19 cellular contexts compared by ENCODE assay signal in the genomic region with DNA sequence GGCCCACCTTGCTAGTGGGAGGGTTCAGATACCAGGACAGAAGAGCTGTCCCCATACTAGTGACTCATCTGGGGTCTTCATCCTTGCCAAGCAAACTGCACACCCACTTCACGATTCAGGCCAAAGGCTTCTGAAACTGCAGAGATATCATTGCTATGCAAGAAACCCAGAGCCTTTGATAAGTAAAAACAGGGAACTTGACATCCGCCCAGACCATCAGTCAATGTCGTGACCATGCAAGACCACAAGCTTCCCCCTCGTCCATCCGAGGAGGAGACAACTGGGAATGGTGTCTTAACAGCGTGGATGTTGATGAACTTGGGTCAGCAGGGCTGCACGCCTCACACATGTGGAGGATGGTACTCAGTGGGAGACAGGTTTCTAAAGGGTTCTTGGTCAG. TPM values are rescaled to one million over a fixed set of nuclear protein-coding genes. Genes with fewer than 3 reads are reported as not detected.
A peak's percentile ranks its signal among the peaks of the same experiment; 100 is the strongest.
DNase-seq lines count a peak whose midpoint lies in the region; ATAC-seq and TF ChIP-seq lines count a peak whose summit lies in the region.
"Had no signal": no experiment of that assay in that cellular context is flagged by ENCODE, and none has a peak within 500 bp of the region (broad histone marks: within the 10 kb centered on the region; RNA-seq: fewer than 3 reads in every experiment).

No MANE protein-coding gene starts in this region.

- DNase-seq in Panc1 (ENCODE audit: low read depth, low spot score) (no peak), erythroblast (lab: John Stamatoyannopoulos, UW) (peak; percentile 80 to 82), sciatic nerve (ENCODE audit: low spot score) (no peak), NCI-H446 treated with DMSO at 0.1 percent for 48 hours (lab: John Stamatoyannopoulos, UW) (no peak), type B pancreatic cell (ENCODE audit: extremely low spot score, unreplicated experiment) (no peak)
- no peak for DNase-seq in activated T-cell treated with anti-CD3 and anti-CD28 coated beads, Interleukin-2, amount 50 U/mL, for 72 hours
- DNase-seq in activated CD8-positive, alpha-beta memory T cell treated with anti-CD3 and anti-CD28 coated beads, Interleukin-2, amount 10 ng/mL, durations not matched to agents 7 days and 5 days, result no peak
- DNase-seq: activated CD4-positive, alpha-beta T cell treated with anti-CD3 and anti-CD28 coated beads, Interleukin-2, amount 10 ng/mL, durations not matched to agents 24 days and 14 days; effector memory CD4-positive, alpha-beta T cell; esophagus squamous epithelium; MG63; NCI-H2171 treated with DMSO at 0.1 percent for 48 hours; NCI-H69; SHP77 had no signal

- peaks cover 3% of the 10 kb centered on the region for H3K36me3 ChIP-seq in Panc1 (ENCODE audit: control insufficient read depth, insufficient read depth, low read length)
- H3K36me3 ChIP-seq: right atrium auricular region had no signal

- H3K4me1 ChIP-seq in Panc1 (ENCODE audit: control insufficient read depth, insufficient read depth, low read length), result peaks cover 10% of the 10 kb centered on the region
- H3K4me1 ChIP-seq: esophagus squamous epithelium, right atrium auricular region had no signal

- no peaks in the 10 kb centered on the region for H3K27me3 Mint-ChIP-seq in activated T-cell treated with anti-CD3 and anti-CD28 coated beads, Interleukin-2, amount 50 U/mL, for 72 hours (ENCODE audit: low read depth)
- no peaks in the 10 kb centered on the region for H3K27me3 Mint-ChIP-seq in activated CD8-positive, alpha-beta memory T cell treated with anti-CD3 and anti-CD28 coated beads, Interleukin-2, amount 10 ng/mL, durations not matched to agents 7 days and 5 days
- no peaks in the 10 kb centered on the region for H3K27me3 Mint-ChIP-seq in type B pancreatic cell
- H3K27me3 Mint-ChIP-seq: activated CD4-positive, alpha-beta T cell treated with anti-CD3 and anti-CD28 coated beads, Interleukin-2, amount 10 ng/mL, durations not matched to agents 24 days and 14 days; memory B cell had no signal

- H3K27me3 ChIP-seq in Panc1 (ENCODE audit: control insufficient read depth, insufficient read depth, low read length), result no peaks in the 10 kb centered on the region
- H3K27me3 ChIP-seq: esophagus squamous epithelium, MG63, right atrium auricular region had no signal

- no peak overlapping the region for H3K4me3 Mint-ChIP-seq in activated T-cell treated with anti-CD3 and anti-CD28 coated beads, Interleukin-2, amount 50 U/mL, for 72 hours
- H3K4me3 Mint-ChIP-seq in activated CD8-positive, alpha-beta memory T cell treated with anti-CD3 and anti-CD28 coated beads, Interleukin-2, amount 10 ng/mL, durations not matched to agents 7 days and 5 days, result no peak overlapping the region
- H3K4me3 Mint-ChIP-seq in type B pancreatic cell, result no peak overlapping the region
- H3K4me3 Mint-ChIP-seq: activated CD4-positive, alpha-beta T cell treated with anti-CD3 and anti-CD28 coated beads, Interleukin-2, amount 10 ng/mL, durations not matched to agents 24 days and 14 days; activated T-helper 1 cell treated with anti-CD3 and anti-CD28 coated beads, Interleukin-12 subunit alpha, Interleukin-12 subunit beta, Interleukin-2, Interleukin-4 antibody, amounts not matched to agents 30 ng/mL and 10 ng/mL and 1 ng/mL, durations not matched to agents 14 hours and 24 hours and 36 hours; memory B cell had no signal

- peaks cover 2 to 8% of the 10 kb centered on the region in 2 donors for H3K36me3 Mint-ChIP-seq in activated T-cell treated with anti-CD3 and anti-CD28 coated beads, Interleukin-2, amount 50 U/mL, for 72 hours (ENCODE audit: insufficient read depth in 2 of 2)
- H3K36me3 Mint-ChIP-seq in activated CD8-positive, alpha-beta memory T cell treated with anti-CD3 and anti-CD28 coated beads, Interleukin-2, amount 10 ng/mL, durations not matched to agents 7 days and 5 days, result peaks cover 6% of the 10 kb centered on the region
- peaks cover 11% of the 10 kb centered on the region for H3K36me3 Mint-ChIP-seq in type B pancreatic cell

- no TSS peak for BruUV-seq in Panc1 (replicated peaks; lab: Mats Ljungman, UMichigan)

- CTCF ChIA-PET in Panc1 (lab: Charles Lee), result no interaction called here
- CTCF ChIA-PET in activated CD8-positive, alpha-beta memory T cell treated with anti-CD3 and anti-CD28 coated beads, Interleukin-2, amount 10 ng/mL, durations not matched to agents 7 days and 5 days (lab: Charles Lee), result no interaction called here

- no peaks in the 10 kb centered on the region for H3K9me3 Mint-ChIP-seq in activated T-cell treated with anti-CD3 and anti-CD28 coated beads, Interleukin-2, amount 50 U/mL, for 72 hours
- H3K9me3 Mint-ChIP-seq in activated CD8-positive, alpha-beta memory T cell treated with anti-CD3 and anti-CD28 coated beads, Interleukin-2, amount 10 ng/mL, durations not matched to agents 7 days and 5 days (ENCODE audit: low read depth), result no peaks in the 10 kb centered on the region
- no peaks in the 10 kb centered on the region for H3K9me3 Mint-ChIP-seq in type B pancreatic cell
- H3K9me3 Mint-ChIP-seq: activated CD4-positive, alpha-beta T cell treated with anti-CD3 and anti-CD28 coated beads, Interleukin-2, amount 10 ng/mL, durations not matched to agents 24 days and 14 days; activated naive CD4-positive, alpha-beta T cell treated with anti-CD3 and anti-CD28 coated beads, Interleukin-2, amount 50 U/mL, for 72 hours; activated T-helper 1 cell treated with anti-CD3 and anti-CD28 coated beads, Interleukin-12 subunit alpha, Interleukin-12 subunit beta, Interleukin-2, Interleukin-4 antibody, amounts not matched to agents 30 ng/mL and 10 ng/mL and 1 ng/mL, durations not matched to agents 14 hours and 24 hours and 36 hours had no signal

- no peak overlapping the region for H3K27ac Mint-ChIP-seq in activated T-cell treated with anti-CD3 and anti-CD28 coated beads, Interleukin-2, amount 50 U/mL, for 72 hours
- no peak overlapping the region for H3K27ac Mint-ChIP-seq in activated CD8-positive, alpha-beta memory T cell treated with anti-CD3 and anti-CD28 coated beads, Interleukin-2, amount 10 ng/mL, durations not matched to agents 7 days and 5 days
- H3K27ac Mint-ChIP-seq in type B pancreatic cell, result no peak overlapping the region
- H3K27ac Mint-ChIP-seq: activated CD4-positive, alpha-beta T cell treated with anti-CD3 and anti-CD28 coated beads, Interleukin-2, amount 10 ng/mL, durations not matched to agents 24 days and 14 days; activated naive CD4-positive, alpha-beta T cell treated with anti-CD3 and anti-CD28 coated beads, Interleukin-2, amount 50 U/mL, for 72 hours; activated T-helper 1 cell treated with anti-CD3 and anti-CD28 coated beads, Interleukin-12 subunit alpha, Interleukin-12 subunit beta, Interleukin-2, Interleukin-4 antibody, amounts not matched to agents 30 ng/mL and 10 ng/mL and 1 ng/mL, durations not matched to agents 14 hours and 24 hours and 36 hours; memory B cell had no signal

- intact Hi-C loops in Panc1 (cut with micrococcal nuclease; ENCODE audit: unreplicated experiment), result no loop called here
- intact Hi-C loops in sciatic nerve (cut with DNase I), result no loop called here

- POLR2A ChIA-PET in Panc1 (lab: Charles Lee), result no interaction called here

- no peak for TF ChIP-seq POLR2A in erythroblast (IDR thresholded peaks at IDR 0.05; ENCODE audit: low read length)

- H3K4me1 Mint-ChIP-seq in activated T-cell treated with anti-CD3 and anti-CD28 coated beads, Interleukin-2, amount 50 U/mL, for 72 hours (ENCODE audit: low read depth), result no peaks in the 10 kb centered on the region
- H3K4me1 Mint-ChIP-seq in activated CD8-positive, alpha-beta memory T cell treated with anti-CD3 and anti-CD28 coated beads, Interleukin-2, amount 10 ng/mL, durations not matched to agents 7 days and 5 days, result peaks cover 4% of the 10 kb centered on the region
- H3K4me1 Mint-ChIP-seq in type B pancreatic cell (ENCODE audit: unreplicated experiment), result no peaks in the 10 kb centered on the region

- H3K4me3 ChIP-seq in Panc1 (ENCODE audit: low read depth in 2 of 2, low read length in 2 of 2), result no peak overlapping the region
- H3K4me3 ChIP-seq: esophagus squamous epithelium, MG63, right atrium auricular region had no signal

- ATAC-seq in GM19463 (IDR thresholded peaks at IDR 0.05; ENCODE audit: unreplicated experiment) (peak; percentile 23), Panc1 (no peak), sciatic nerve (peak; percentile 39)
- no peak for ATAC-seq in activated T-cell treated with anti-CD3 and anti-CD28 coated beads, Interleukin-2, amount 50 U/mL, for 72 hours (replicated peaks in 1 of 2)
- ATAC-seq in activated CD8-positive, alpha-beta memory T cell treated with anti-CD3 and anti-CD28 coated beads, Interleukin-2, amount 10 ng/mL, durations not matched to agents 7 days and 5 days, result no peak
- ATAC-seq: activated naive CD4-positive, alpha-beta T cell treated with anti-CD3 and anti-CD28 coated beads, Interleukin-2, amount 50 U/mL, for 72 hours had no signal

- in situ Hi-C loops in Panc1 (cut with HindIII; ENCODE audit: low pct_unique_long_range_greater_than_20kb, low sequenced_read_pairs), result no loop called here

- H3K27ac ChIP-seq in Panc1 (ENCODE audit: low read length), result peak overlapping the region; percentile 39; the same call in 1 of the 2 replicates
- H3K27ac ChIP-seq: esophagus squamous epithelium, right atrium auricular region had no signal

- no peaks in the 10 kb centered on the region for H3K9me3 ChIP-seq in Panc1 (ENCODE audit: control insufficient read depth, insufficient read depth, low read depth, low read length)
- H3K9me3 ChIP-seq: esophagus squamous epithelium, MG63, right atrium auricular region had no signal

- TF ChIP-seq CTCF in Panc1 (IDR thresholded peaks at IDR 0.05) (no peak), type B pancreatic cell (conservative IDR thresholded peaks at IDR 0.05) (no peak)

RNA-seq across cellular contexts. Expression of a gene that starts 58.0 kb away (rescaled TPM):
- total RNA-seq in Panc1 (2021; ENCODE audit: unreplicated experiment) (69.3 TPM), sciatic nerve (12.0 TPM), type B pancreatic cell (ENCODE audit: low replicate concordance) (12.2 and 21.7 TPM in 2 replicates)
- 36.3 TPM for polyA plus RNA-seq in Panc1 (2012; ENCODE audit: insufficient read length)
- total RNA-seq in activated T-cell treated with anti-CD3 and anti-CD28 coated beads, Interleukin-2, amount 50 U/mL, for 72 hours, result 10 to 100 TPM in 1 of 2 donors, 1 to 10 TPM in 1; 8.6 to 10.0 TPM
- total RNA-seq in activated CD8-positive, alpha-beta memory T cell treated with anti-CD3 and anti-CD28 coated beads, Interleukin-2, amount 10 ng/mL, durations not matched to agents 7 days and 5 days, result 1 to 10 TPM; 6.4 to 7.7 TPM

Comparison
In these comparisons a context has a peak if more than half of its experiments do, and no peak if none do; other contexts are left out.
1. ATAC-seq: peak in GM19463 (single experiment) and sciatic nerve (single experiment); none in Panc1 (single experiment), activated T-cell treated with anti-CD3 and anti-CD28 coated beads, Interleukin-2, amount 50 U/mL, for 72 hours (0 of 2) and activated CD8-positive, alpha-beta memory T cell treated with anti-CD3 and anti-CD28 coated beads, Interleukin-2, amount 10 ng/mL, durations not matched to agents 7 days and 5 days (single experiment).
2. DNase-seq: peak in erythroblast (2 of 2); none in Panc1 (single experiment), sciatic nerve (single experiment), NCI-H446 treated with DMSO at 0.1 percent for 48 hours (single experiment), activated T-cell treated with anti-CD3 and anti-CD28 coated beads, Interleukin-2, amount 50 U/mL, for 72 hours (0 of 2), activated CD8-positive, alpha-beta memory T cell treated with anti-CD3 and anti-CD28 coated beads, Interleukin-2, amount 10 ng/mL, durations not matched to agents 7 days and 5 days (single experiment) and type B pancreatic cell (single experiment).